Comparison of ENCODE assay signal across 9 cellular contexts in genomic region chr22:42075277-42075676, GRCh38. TPM values are rescaled to one million over a fixed set of nuclear protein-coding genes. Genes with fewer than 3 reads are reported as not detected.
DNase-seq lines count a peak whose midpoint lies in the region; ATAC-seq, FAIRE-seq and TF ChIP-seq lines count a peak whose summit lies in the region.
"Had no signal": no experiment of that assay in that cellular context is flagged by ENCODE, and none has a peak within 500 bp of the region (broad histone marks: within the 10 kb centered on the region; RNA-seq: fewer than 3 reads in every experiment).

No MANE protein-coding gene starts in this region.

- CTCF ChIA-PET in activated CD8-positive, alpha-beta memory T cell treated with anti-CD3 and anti-CD28 coated beads, Interleukin-2, amount 10 ng/mL, durations not matched to agents 7 days and 5 days (lab: Charles Lee): interaction anchor here (0.9 to 2.1 kb wide), 7 partner anchors 15 to 408 kb away, joined by 3 to 8 read pairs (median 3); partner anchors contain the start of genes CENPM, NDUFA6 and WBP2NL

- no peak for FAIRE-seq in astrocyte (lab: Jason Lieb, UNC)
- FAIRE-seq: colon had no signal

- no peaks in the 10 kb centered on the region for H3K27me3 ChIP-seq in astrocyte (ENCODE audit: insufficient read depth, low read length)
- H3K27me3 ChIP-seq in thoracic aorta (replicated peaks; ENCODE audit: insufficient read depth): no peaks in the 10 kb centered on the region

- H3K36me3 ChIP-seq in astrocyte (ENCODE audit: insufficient read depth, low read length) (no peaks in the 10 kb centered on the region), thoracic aorta (no peaks in the 10 kb centered on the region)

- H3K4me1 ChIP-seq in astrocyte (ENCODE audit: insufficient read depth, low read length): peaks cover 22% of the 10 kb centered on the region
- peaks cover 20 to 51% of the 10 kb centered on the region in 2 donors for H3K4me1 ChIP-seq in thoracic aorta (ENCODE audit: control insufficient read depth in 1 of 2, low read depth in 2 of 2)

- DNase-seq in activated CD8-positive, alpha-beta memory T cell treated with anti-CD3 and anti-CD28 coated beads, Interleukin-2, amount 10 ng/mL, durations not matched to agents 7 days and 5 days: no peak
- DNase-seq in activated CD8-positive, alpha-beta memory T cell treated with anti-CD3 and anti-CD28 coated beads, Interleukin-2, amount 50 U/mL, for 4 hours: no peak
- DNase-seq in astrocyte (ENCODE audit: low read depth) (no peak), mesothelial cell of epicardium (ENCODE audit: low spot score in 2 of 2, unreplicated experiment in 2 of 2) (peak in 1 of 2 experiments; percentile 11), thoracic aorta (ENCODE audit: low spot score) (no peak), NCI-H1436 treated with DMSO at 0.1 percent for 48 hours (lab: John Stamatoyannopoulos, UW) (no peak)

- H3K9me3 ChIP-seq in astrocyte (ENCODE audit: insufficient read depth, low read depth, low read length) (no peaks in the 10 kb centered on the region), thoracic aorta (no peaks in the 10 kb centered on the region)

- no peak for ATAC-seq in activated CD8-positive, alpha-beta memory T cell treated with anti-CD3 and anti-CD28 coated beads, Interleukin-2, amount 10 ng/mL, durations not matched to agents 7 days and 5 days
- no peak for ATAC-seq in thoracic aorta (ENCODE audit: insufficient number of reproducible peaks, low FRiP score, low read depth)
- no peak for ATAC-seq in HG02798 (IDR thresholded peaks at IDR 0.05; ENCODE audit: poor library complexity, unreplicated experiment)
- no peak for ATAC-seq in GM19328 (IDR thresholded peaks at IDR 0.05; ENCODE audit: unreplicated experiment)

- H3K9ac ChIP-seq in astrocyte (ENCODE audit: low read length): peak overlapping the region; percentile 90

- H3K4me1 Mint-ChIP-seq in activated CD8-positive, alpha-beta memory T cell treated with anti-CD3 and anti-CD28 coated beads, Interleukin-2, amount 10 ng/mL, durations not matched to agents 7 days and 5 days: peaks cover 36% of the 10 kb centered on the region
- no peaks in the 10 kb centered on the region for H3K4me1 Mint-ChIP-seq in astrocyte (ENCODE audit: low read depth, unreplicated experiment)
- H3K4me1 Mint-ChIP-seq in mesothelial cell of epicardium: peaks cover 45% of the 10 kb centered on the region

- TF ChIP-seq CTCF in astrocyte (IDR thresholded peaks at IDR 0.05; ENCODE audit: insufficient read depth, low read depth, low read length): no peak
- no peak for TF ChIP-seq CTCF in mesothelial cell of epicardium (IDR thresholded peaks at IDR 0.05; ENCODE audit: unreplicated experiment)
- TF ChIP-seq CTCF in thoracic aorta (IDR thresholded peaks at IDR 0.05): no peak

- no peak overlapping the region for H2AFZ ChIP-seq in astrocyte (ENCODE audit: low read depth, low read length)

- H3K4me3 Mint-ChIP-seq in activated CD8-positive, alpha-beta memory T cell treated with anti-CD3 and anti-CD28 coated beads, Interleukin-2, amount 10 ng/mL, durations not matched to agents 7 days and 5 days: peak overlapping the region; percentile 32
- H3K4me3 Mint-ChIP-seq in astrocyte (ENCODE audit: unreplicated experiment) (no peak overlapping the region), mesothelial cell of epicardium (peak overlapping the region; percentile 0)

- H4K20me1 ChIP-seq in astrocyte (ENCODE audit: insufficient read depth, low read length): no peaks in the 10 kb centered on the region

- H3K27ac ChIP-seq in astrocyte (ENCODE audit: low read depth, low read length): no peak overlapping the region
- peak overlapping the region; percentile 86 to 88 for H3K27ac ChIP-seq in thoracic aorta

- H3K4me2 ChIP-seq in astrocyte (ENCODE audit: low read length): peak overlapping the region; percentile 85

- H3K79me2 ChIP-seq in astrocyte (ENCODE audit: insufficient read depth, low read length): peaks cover 15% of the 10 kb centered on the region

- no peaks in the 10 kb centered on the region for H3K9me3 Mint-ChIP-seq in activated CD8-positive, alpha-beta memory T cell treated with anti-CD3 and anti-CD28 coated beads, Interleukin-2, amount 10 ng/mL, durations not matched to agents 7 days and 5 days (ENCODE audit: low read depth)
- H3K9me3 Mint-ChIP-seq in astrocyte (ENCODE audit: unreplicated experiment): peaks cover 13% of the 10 kb centered on the region
- no peaks in the 10 kb centered on the region for H3K9me3 Mint-ChIP-seq in mesothelial cell of epicardium

- peak overlapping the region; percentile 34 for H3K27ac Mint-ChIP-seq in activated CD8-positive, alpha-beta memory T cell treated with anti-CD3 and anti-CD28 coated beads, Interleukin-2, amount 10 ng/mL, durations not matched to agents 7 days and 5 days
- H3K27ac Mint-ChIP-seq in astrocyte (ENCODE audit: unreplicated experiment) (no peak overlapping the region), mesothelial cell of epicardium (peak overlapping the region; percentile 35)

- H3K4me3 ChIP-seq in astrocyte (ENCODE audit: insufficient read depth, low read depth, low read length) (peak overlapping the region; percentile 48), thoracic aorta (peak overlapping the region; percentile 90)

- peaks cover 2% of the 10 kb centered on the region for H3K36me3 Mint-ChIP-seq in activated CD8-positive, alpha-beta memory T cell treated with anti-CD3 and anti-CD28 coated beads, Interleukin-2, amount 10 ng/mL, durations not matched to agents 7 days and 5 days
- H3K36me3 Mint-ChIP-seq in astrocyte (ENCODE audit: low read depth, unreplicated experiment): peaks cover 2% of the 10 kb centered on the region
- H3K36me3 Mint-ChIP-seq in mesothelial cell of epicardium: no peaks in the 10 kb centered on the region

- no peaks in the 10 kb centered on the region for H3K27me3 Mint-ChIP-seq in activated CD8-positive, alpha-beta memory T cell treated with anti-CD3 and anti-CD28 coated beads, Interleukin-2, amount 10 ng/mL, durations not matched to agents 7 days and 5 days
- H3K27me3 Mint-ChIP-seq in astrocyte (ENCODE audit: low read depth, unreplicated experiment) (no peaks in the 10 kb centered on the region), mesothelial cell of epicardium (ENCODE audit: low read depth) (no peaks in the 10 kb centered on the region)

RNA-seq across cellular contexts. Expression of gene PHETA2, which starts 1.2 kb away (rescaled TPM):
- total RNA-seq in activated CD8-positive, alpha-beta memory T cell treated with anti-CD3 and anti-CD28 coated beads, Interleukin-2, amount 10 ng/mL, durations not matched to agents 7 days and 5 days: 1 to 10 TPM; 2.0 to 2.5 TPM
- total RNA-seq in astrocyte: 0.12 and 0.18 TPM in 2 replicates
- 7.8 to 8.3 TPM (median 8.1 TPM) in 3 replicates for total RNA-seq in mesothelial cell of epicardium
- 10 to 100 TPM; 22.1 to 23.7 TPM for total RNA-seq in thoracic aorta

RNA-seq across cellular contexts. Expression of gene SMDT1, which starts 4.2 kb away (rescaled TPM):
- total RNA-seq in activated CD8-positive, alpha-beta memory T cell treated with anti-CD3 and anti-CD28 coated beads, Interleukin-2, amount 10 ng/mL, durations not matched to agents 7 days and 5 days: 10 to 100 TPM; 60.4 to 72.1 TPM
- 29.3 and 31.1 TPM in 2 replicates for total RNA-seq in astrocyte
- 71.0 to 87.4 TPM (median 78.9 TPM) in 3 replicates for total RNA-seq in mesothelial cell of epicardium
- total RNA-seq in thoracic aorta: 10 to 100 TPM in 1 of 2 donors, 1 to 10 TPM in 1; 6.1 to 17.1 TPM

RNA-seq across cellular contexts. Expression of gene NAGA, which starts 4.7 kb away (rescaled TPM):
- total RNA-seq in activated CD8-positive, alpha-beta memory T cell treated with anti-CD3 and anti-CD28 coated beads, Interleukin-2, amount 10 ng/mL, durations not matched to agents 7 days and 5 days: 10 to 100 TPM; 23.1 to 27.1 TPM
- total RNA-seq in astrocyte (8.9 TPM in 2 replicates), mesothelial cell of epicardium (19.4 to 20.7 TPM (median 19.5 TPM) in 3 replicates), thoracic aorta (10 to 100 TPM; 41.7 to 52.7 TPM)

RNA-seq across cellular contexts. Expression of gene NDUFA6, which starts 15.3 kb away (rescaled TPM):
- 10 to 100 TPM; 75.9 to 91.6 TPM for total RNA-seq in activated CD8-positive, alpha-beta memory T cell treated with anti-CD3 and anti-CD28 coated beads, Interleukin-2, amount 10 ng/mL, durations not matched to agents 7 days and 5 days
- total RNA-seq in astrocyte (58.6 and 58.7 TPM in 2 replicates), mesothelial cell of epicardium (52.6 to 54.2 TPM (median 53.4 TPM) in 3 replicates), thoracic aorta (10 to 100 TPM; 21.3 to 27.0 TPM)

RNA-seq across cellular contexts. Expression of gene CYP2D6, which starts 55.3 kb away (rescaled TPM):
- 1 to 10 TPM; 2.3 to 2.5 TPM for total RNA-seq in activated CD8-positive, alpha-beta memory T cell treated with anti-CD3 and anti-CD28 coated beads, Interleukin-2, amount 10 ng/mL, durations not matched to agents 7 days and 5 days
- total RNA-seq in astrocyte (0.82 and 0.91 TPM in 2 replicates), mesothelial cell of epicardium (6.3 to 7.2 TPM (median 6.4 TPM) in 3 replicates), thoracic aorta (not detected)
